Comparison of ENCODE assay signal across 1 cellular context in the genomic region with DNA sequence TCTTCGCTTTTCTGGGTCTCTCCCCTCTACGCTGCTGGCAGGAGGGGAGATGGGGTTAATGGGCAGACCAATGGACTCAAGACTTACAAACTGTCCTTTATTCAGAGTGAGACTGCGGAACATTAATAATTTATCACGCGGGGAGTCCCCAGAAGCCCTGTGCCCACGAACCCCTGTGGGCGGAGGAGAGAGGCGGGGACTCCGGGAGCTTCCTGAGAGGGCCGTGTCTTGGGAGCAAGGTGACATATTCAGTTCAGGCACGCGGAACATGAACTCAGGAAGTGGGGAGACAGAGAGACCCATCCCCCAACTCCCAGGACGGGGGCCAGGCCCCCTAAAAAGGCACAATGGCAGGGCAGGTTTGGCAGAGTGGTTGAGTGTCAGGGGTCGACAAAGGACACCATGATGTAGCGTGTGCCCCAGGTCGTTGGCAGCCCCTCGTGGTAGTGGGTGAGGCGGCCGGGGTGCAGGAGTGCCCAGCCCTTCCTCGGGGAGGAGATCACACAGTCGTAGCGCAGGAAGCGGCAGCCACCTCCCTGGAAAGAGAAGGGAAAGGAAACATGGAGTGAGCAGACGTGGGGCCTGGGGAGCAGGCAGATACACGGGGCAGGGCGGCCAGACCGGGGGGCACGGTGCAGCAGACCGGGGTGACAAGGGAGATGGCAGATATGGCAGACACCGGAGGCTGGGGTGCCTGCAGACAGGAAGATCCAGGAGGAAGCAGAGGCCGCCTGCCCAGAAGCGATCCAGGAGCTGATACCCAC.
TF ChIP-seq lines count a peak whose summit lies in the region.

No MANE protein-coding gene starts in this region.

TF ChIP-seq in GM23338, 12 proteins besides CTCF, POLR2A, EP300 and RAD21 (continued from another document):
- TF ChIP-seq, protein P1, sequence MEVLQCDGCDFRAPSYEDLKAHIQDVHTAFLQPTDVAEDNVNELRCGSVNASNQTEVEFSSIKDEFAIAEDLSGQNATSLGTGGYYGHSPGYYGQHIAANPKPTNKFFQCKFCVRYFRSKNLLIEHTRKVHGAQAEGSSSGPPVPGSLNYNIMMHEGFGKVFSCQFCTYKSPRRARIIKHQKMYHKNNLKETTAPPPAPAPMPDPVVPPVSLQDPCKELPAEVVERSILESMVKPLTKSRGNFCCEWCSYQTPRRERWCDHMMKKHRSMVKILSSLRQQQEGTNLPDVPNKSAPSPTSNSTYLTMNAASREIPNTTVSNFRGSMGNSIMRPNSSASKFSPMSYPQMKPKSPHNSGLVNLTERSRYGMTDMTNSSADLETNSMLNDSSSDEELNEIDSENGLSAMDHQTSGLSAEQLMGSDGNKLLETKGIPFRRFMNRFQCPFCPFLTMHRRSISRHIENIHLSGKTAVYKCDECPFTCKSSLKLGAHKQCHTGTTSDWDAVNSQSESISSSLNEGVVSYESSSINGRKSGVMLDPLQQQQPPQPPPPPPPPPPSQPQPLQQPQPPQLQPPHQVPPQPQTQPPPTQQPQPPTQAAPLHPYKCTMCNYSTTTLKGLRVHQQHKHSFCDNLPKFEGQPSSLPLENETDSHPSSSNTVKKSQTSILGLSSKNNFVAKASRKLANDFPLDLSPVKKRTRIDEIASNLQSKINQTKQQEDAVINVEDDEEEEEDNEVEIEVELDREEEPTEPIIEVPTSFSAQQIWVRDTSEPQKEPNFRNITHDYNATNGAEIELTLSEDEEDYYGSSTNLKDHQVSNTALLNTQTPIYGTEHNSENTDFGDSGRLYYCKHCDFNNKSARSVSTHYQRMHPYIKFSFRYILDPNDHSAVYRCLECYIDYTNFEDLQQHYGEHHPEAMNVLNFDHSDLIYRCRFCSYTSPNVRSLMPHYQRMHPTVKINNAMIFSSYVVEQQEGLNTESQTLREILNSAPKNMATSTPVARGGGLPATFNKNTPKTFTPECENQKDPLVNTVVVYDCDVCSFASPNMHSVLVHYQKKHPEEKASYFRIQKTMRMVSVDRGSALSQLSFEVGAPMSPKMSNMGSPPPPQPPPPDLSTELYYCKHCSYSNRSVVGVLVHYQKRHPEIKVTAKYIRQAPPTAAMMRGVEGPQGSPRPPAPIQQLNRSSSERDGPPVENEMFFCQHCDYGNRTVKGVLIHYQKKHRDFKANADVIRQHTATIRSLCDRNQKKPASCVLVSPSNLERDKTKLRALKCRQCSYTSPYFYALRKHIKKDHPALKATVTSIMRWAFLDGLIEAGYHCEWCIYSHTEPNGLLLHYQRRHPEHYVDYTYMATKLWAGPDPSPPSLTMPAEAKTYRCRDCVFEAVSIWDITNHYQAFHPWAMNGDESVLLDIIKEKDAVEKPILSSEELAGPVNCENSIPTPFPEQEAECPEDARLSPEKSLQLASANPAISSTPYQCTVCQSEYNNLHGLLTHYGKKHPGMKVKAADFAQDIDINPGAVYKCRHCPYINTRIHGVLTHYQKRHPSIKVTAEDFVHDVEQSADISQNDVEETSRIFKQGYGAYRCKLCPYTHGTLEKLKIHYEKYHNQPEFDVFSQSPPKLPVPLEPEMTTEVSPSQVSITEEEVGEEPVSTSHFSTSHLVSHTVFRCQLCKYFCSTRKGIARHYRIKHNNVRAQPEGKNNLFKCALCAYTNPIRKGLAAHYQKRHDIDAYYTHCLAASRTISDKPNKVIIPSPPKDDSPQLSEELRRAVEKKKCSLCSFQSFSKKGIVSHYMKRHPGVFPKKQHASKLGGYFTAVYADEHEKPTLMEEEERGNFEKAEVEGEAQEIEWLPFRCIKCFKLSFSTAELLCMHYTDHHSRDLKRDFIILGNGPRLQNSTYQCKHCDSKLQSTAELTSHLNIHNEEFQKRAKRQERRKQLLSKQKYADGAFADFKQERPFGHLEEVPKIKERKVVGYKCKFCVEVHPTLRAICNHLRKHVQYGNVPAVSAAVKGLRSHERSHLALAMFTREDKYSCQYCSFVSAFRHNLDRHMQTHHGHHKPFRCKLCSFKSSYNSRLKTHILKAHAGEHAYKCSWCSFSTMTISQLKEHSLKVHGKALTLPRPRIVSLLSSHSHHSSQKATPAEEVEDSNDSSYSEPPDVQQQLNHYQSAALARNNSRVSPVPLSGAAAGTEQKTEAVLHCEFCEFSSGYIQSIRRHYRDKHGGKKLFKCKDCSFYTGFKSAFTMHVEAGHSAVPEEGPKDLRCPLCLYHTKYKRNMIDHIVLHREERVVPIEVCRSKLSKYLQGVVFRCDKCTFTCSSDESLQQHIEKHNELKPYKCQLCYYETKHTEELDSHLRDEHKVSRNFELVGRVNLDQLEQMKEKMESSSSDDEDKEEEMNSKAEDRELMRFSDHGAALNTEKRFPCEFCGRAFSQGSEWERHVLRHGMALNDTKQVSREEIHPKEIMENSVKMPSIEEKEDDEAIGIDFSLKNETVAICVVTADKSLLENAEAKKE (CRISPR knock-in tag; IDR thresholded peaks at IDR 0.05): no peak
- TF ChIP-seq CREB1 (CRISPR knock-in tag; IDR thresholded peaks at IDR 0.05; ENCODE audit: low read depth): no peak
- no peak for TF ChIP-seq EZH2phosphoT487 (IDR thresholded peaks at IDR 0.05; ENCODE audit: unreplicated experiment)
TF ChIP-seq in GM23338: peak in this region for 0.
